ENCODE assay signal across 30 cellular contexts in genomic region chr9:136335296-136336155, GRCh38. TPM values are rescaled to one million over a fixed set of nuclear protein-coding genes. Genes with fewer than 3 reads are reported as not detected.
DNase-seq lines count a peak whose midpoint lies in the region; ATAC-seq, FAIRE-seq and TF ChIP-seq lines count a peak whose summit lies in the region.
"Had no signal": no experiment of that assay in that cellular context is flagged by ENCODE, and none has a peak within 500 bp of the region (broad histone marks: within the 10 kb centered on the region; RNA-seq: fewer than 3 reads in every experiment).

No MANE protein-coding gene starts in this region.

- H3K4me1 ChIP-seq in HEK293 (ENCODE audit: control insufficient read depth, insufficient read depth, low read length) = no peaks in the 10 kb centered on the region
- H3K4me1 ChIP-seq in K562 (replicated peaks in 1 of 2; ENCODE audit: control insufficient read depth in 2 of 2, insufficient read depth in 2 of 2, low read length in 2 of 2) = peaks cover 0 to 93% of the 10 kb centered on the region in 2 experiments; a peak in 2 of 5 replicates
- peaks cover 59% of the 10 kb centered on the region for H3K4me1 ChIP-seq in mesenchymal stem cell (ENCODE audit: control insufficient read depth, insufficient read depth, low read depth, low read length)
- H3K4me1 ChIP-seq: Caco-2, HAP-1 had no signal

- no peak for ATAC-seq in K562
- no peak for ATAC-seq in activated T-cell treated with anti-CD3 and anti-CD28 coated beads, Interleukin-2, amount 50 U/mL, for 4 hours
- ATAC-seq: CD8-positive, alpha-beta T cell; GM23338 had no signal

- no peaks in the 10 kb centered on the region for H4K20me1 ChIP-seq in K562 (replicated peaks; ENCODE audit: control insufficient read depth, insufficient read depth, low read length)

- H3K27me3 ChIP-seq in AG04450 (ENCODE audit: control insufficient read depth, insufficient read depth, low read length) = no peaks in the 10 kb centered on the region
- H3K27me3 ChIP-seq in K562 (ENCODE audit: control insufficient read depth in 2 of 2, insufficient read depth in 2 of 2, low read length in 2 of 2) = no peaks in the 10 kb centered on the region
- no peaks in the 10 kb centered on the region for H3K27me3 ChIP-seq in mesenchymal stem cell (ENCODE audit: control insufficient read depth in 1 of 2, insufficient read depth in 1 of 2, low read length in 2 of 2)

- H3K9me3 Mint-ChIP-seq in activated T-cell treated with anti-CD3 and anti-CD28 coated beads, Interleukin-2, amount 50 U/mL, for 4 hours = no peaks in the 10 kb centered on the region
- H3K9me3 Mint-ChIP-seq: CD8-positive, alpha-beta T cell; GM23338 had no signal

- POLR2A ChIA-PET in AG04450 (lab: Yijun Ruan, JAX) (interaction anchor here (1.2 to 3.0 kb wide), 2 partner anchors 9 to 27 kb away, joined by 3 to 15 read pairs; no protein-coding TSS in a partner anchor), HEK293 (lab: Yijun Ruan, JAX) (interaction anchor here (0.5 kb wide), 2 partner anchors 9 to 80 kb away, joined by 3 to 5 read pairs; no protein-coding TSS in a partner anchor), K562 (lab: Yijun Ruan, JAX) (interaction anchor here (0.6 to 1.0 kb wide), 3 partner anchors 10 to 31 kb away, joined by 3 to 5 read pairs (median 3); no protein-coding TSS in a partner anchor)

- in situ Hi-C loops in K562 (cut with MboI) = loop anchor here (25.0 kb wide), 1 partner anchor 302 kb away; no protein-coding TSS in a partner anchor

- H3K9me3 ChIP-seq in AG04450 (ENCODE audit: control insufficient read depth, insufficient read depth, low read length) (no peaks in the 10 kb centered on the region; the same call in 1 of the 2 replicates), HEK293 (ENCODE audit: control insufficient read depth, insufficient read depth, low read depth, low read length) (no peaks in the 10 kb centered on the region), K562 (replicated peaks; ENCODE audit: control insufficient read depth, insufficient read depth, low read depth, low read length) (no peaks in the 10 kb centered on the region), mesenchymal stem cell (ENCODE audit: control insufficient read depth, low read length) (no peaks in the 10 kb centered on the region)
- H3K9me3 ChIP-seq: Caco-2, HAP-1 had no signal

- no peak for DNase-seq in AG04450 (ENCODE audit: low read depth, low spot score)
- no peak for DNase-seq in K562 (ENCODE audit: extremely low read depth in 1 of 4, low spot score in 3 of 4)
- DNase-seq in mesenchymal stem cell = no peak
- no peak for DNase-seq in DMS 273 (lab: John Stamatoyannopoulos, UW; ENCODE audit: unreplicated experiment)
- no peak for DNase-seq in activated T-cell treated with anti-CD3 and anti-CD28 coated beads, Interleukin-2, amount 50 U/mL, for 4 hours
- no peak for DNase-seq in DMS53 (lab: John Stamatoyannopoulos, UW)
- DNase-seq: Caco-2; CD8-positive, alpha-beta T cell; DMS 273 treated with DMSO at 0.1 percent for 48 hours; DMS79 treated with DMSO at 0.1 percent for 48 hours; GF-D8; Karpas-422; NCI-H1092; NCI-H1417 treated with DMSO at 0.1 percent for 48 hours; NCI-H1694 treated with DMSO at 0.1 percent for 48 hours; NCI-H2081 treated with DMSO at 0.1 percent for 48 hours; NCI-H2171; NCI-H345; NCI-H524; NCI-H774; RPMI8226; SIG-M5 had no signal

- H2AK5ac ChIP-seq in mesenchymal stem cell (ENCODE audit: low read length, severe bottlenecking) = no peak overlapping the region

- TF ChIP-seq EP300 in K562 (IDR thresholded peaks at IDR 0.05; ENCODE audit: low read length) = no peak

- H3K9ac ChIP-seq in K562 (ENCODE audit: insufficient read depth in 1 of 2, low read depth in 2 of 2, low read length in 2 of 2) (no peak overlapping the region), mesenchymal stem cell (ENCODE audit: low read length) (no peak overlapping the region)

- H3K36me3 Mint-ChIP-seq in activated T-cell treated with anti-CD3 and anti-CD28 coated beads, Interleukin-2, amount 50 U/mL, for 4 hours (ENCODE audit: insufficient read depth) = no peaks in the 10 kb centered on the region
- H3K36me3 Mint-ChIP-seq: CD8-positive, alpha-beta T cell had no signal

- H2BK12ac ChIP-seq in mesenchymal stem cell (ENCODE audit: low read length in 2 of 2) = no peak overlapping the region

- WGBS in K562 (ENCODE audit: insufficient coverage, low coverage, missing lambda C conversion rate) = 63% methylated on average over 23 of the region's 26 CpGs
- 82% methylated on average over 26 of the region's 26 CpGs for WGBS in mesenchymal stem cell

- H3K9me1 ChIP-seq in K562 (ENCODE audit: control insufficient read depth, insufficient read depth, low read length) = peaks cover 3% of the 10 kb centered on the region

- BruUV-seq in K562 (replicated peaks; lab: Mats Ljungman, UMichigan) = no TSS peak

- TF ChIP-seq CTCF in AG04450 (IDR thresholded peaks at IDR 0.05; ENCODE audit: low read depth, low read length) (no peak), HEK293 (tag by site-specific recombination; IDR thresholded peaks at IDR 0.05) (no peak), K562 (IDR thresholded peaks at IDR 0.05 in 2 of 3, conservative IDR thresholded peaks at IDR 0.05 in 1 of 3; ENCODE audit: insufficient read depth in 2 of 3, low read depth in 1 of 3, low read length in 3 of 3) (no peak)

- H3K14ac ChIP-seq in mesenchymal stem cell (ENCODE audit: low read length in 2 of 2) = no peak overlapping the region

- H3K79me1 ChIP-seq in mesenchymal stem cell (replicated peaks; ENCODE audit: low read length, poor library complexity, severe bottlenecking) = peaks cover 30% of the 10 kb centered on the region

- no peak for FAIRE-seq in K562 (lab: Jason Lieb, UNC)
- FAIRE-seq: GM12891 had no signal

- H3K4me3 ChIP-seq in AG04450 (ENCODE audit: low read depth, low read length) (no peak overlapping the region), HEK293 (ENCODE audit: low read depth, low read length) (no peak overlapping the region), K562 (no peak overlapping the region), mesenchymal stem cell (ENCODE audit: insufficient read depth in 1 of 2, low read depth in 1 of 2, low read length in 2 of 2) (no peak overlapping the region)
- H3K4me3 ChIP-seq: GM23338, HAP-1, SK-N-MC had no signal

- H3K4me1 Mint-ChIP-seq in activated T-cell treated with anti-CD3 and anti-CD28 coated beads, Interleukin-2, amount 50 U/mL, for 4 hours (ENCODE audit: low read depth) = no peaks in the 10 kb centered on the region
- H3K4me1 Mint-ChIP-seq: GM23338 had no signal

- no peak overlapping the region for H4K8ac ChIP-seq in mesenchymal stem cell (ENCODE audit: low read length)

- no peak overlapping the region for H3K4me3 Mint-ChIP-seq in activated T-cell treated with anti-CD3 and anti-CD28 coated beads, Interleukin-2, amount 50 U/mL, for 4 hours
- H3K4me3 Mint-ChIP-seq: B cell; CD8-positive, alpha-beta T cell; GM23338 had no signal

- no peak for TF ChIP-seq RAD21 in K562 (CRISPR knock-in tag; conservative IDR thresholded peaks at IDR 0.05 in 1 of 2, IDR thresholded peaks at IDR 0.05 in 1 of 2)

- H3K18ac ChIP-seq in mesenchymal stem cell (ENCODE audit: low read depth in 1 of 2, low read length in 2 of 2) = no peak overlapping the region

- CTCF ChIA-PET in AG04450 (lab: Charles Lee) = no interaction called here
- CTCF ChIA-PET in HEK293 (lab: Yijun Ruan, JAX) = interaction anchor here (1.2 kb wide), 1 partner anchor 23 kb away, joined by 4 read pairs; no protein-coding TSS in a partner anchor
- CTCF ChIA-PET in K562 (lab: Yijun Ruan, JAX; ENCODE audit: low intra/inter-chr PET ratio) = no interaction called here

- H3K79me2 ChIP-seq in K562 (ENCODE audit: control insufficient read depth, insufficient read depth, low read length) = no peaks in the 10 kb centered on the region

- no peak overlapping the region for H2BK5ac ChIP-seq in mesenchymal stem cell (ENCODE audit: low read depth, low read length, poor library complexity, severe bottlenecking)

- no peak for TF ChIP-seq POLR2A in K562 (conservative IDR thresholded peaks at IDR 0.05)

- no peak overlapping the region for H3K23ac ChIP-seq in mesenchymal stem cell (ENCODE audit: low read length in 2 of 2)

- no peak overlapping the region for H2BK120ac ChIP-seq in mesenchymal stem cell (ENCODE audit: low read depth, low read length)

- intact Hi-C loops in K562 (cut with micrococcal nuclease) = no loop called here

- H3K4me2 ChIP-seq in K562 (ENCODE audit: insufficient read depth, low read length) = no peak overlapping the region
- H3K4me2 ChIP-seq in mesenchymal stem cell (ENCODE audit: low read length, poor library complexity, severe bottlenecking) = no peak overlapping the region
- H3K4me2 ChIP-seq: GM23338 had no signal

- H3K27me3 Mint-ChIP-seq in activated T-cell treated with anti-CD3 and anti-CD28 coated beads, Interleukin-2, amount 50 U/mL, for 4 hours (ENCODE audit: low read depth) = no peaks in the 10 kb centered on the region
- H3K27me3 Mint-ChIP-seq: B cell had no signal

- no peak overlapping the region for H3K4ac ChIP-seq in mesenchymal stem cell (ENCODE audit: low read depth in 1 of 2, low read length in 2 of 2)

- H3K36me3 ChIP-seq in HEK293 (ENCODE audit: control insufficient read depth in 2 of 2, insufficient read depth in 1 of 2, low read length in 2 of 2) (peaks cover 0 to 64% of the 10 kb centered on the region in 2 experiments; a peak in 1 of 3 replicates), K562 (ENCODE audit: control insufficient read depth, insufficient read depth, low read length) (peaks cover 22% of the 10 kb centered on the region; the same call in 1 of the 3 replicates), mesenchymal stem cell (ENCODE audit: control insufficient read depth in 1 of 2, insufficient read depth in 2 of 2, low read depth in 1 of 2, low read length in 2 of 2) (peaks cover 37 to 95% of the 10 kb centered on the region in 2 experiments)
- H3K36me3 ChIP-seq: HAP-1 had no signal

- H2AFZ ChIP-seq in K562 (ENCODE audit: low read depth, low read length) = no peak overlapping the region
- no peak overlapping the region for H2AFZ ChIP-seq in mesenchymal stem cell (ENCODE audit: low read depth, low read length)
- H2AFZ ChIP-seq: GM23338 had no signal

- H2BK15ac ChIP-seq in mesenchymal stem cell (ENCODE audit: low read depth, poor library complexity, severe bottlenecking) = no peak overlapping the region

- no peak overlapping the region for H4K91ac ChIP-seq in mesenchymal stem cell (ENCODE audit: low read length)

- H3K27ac ChIP-seq in AG04450 (ENCODE audit: low read depth, low read length) (peak overlapping the region; percentile 31), HEK293 (ENCODE audit: extremely low read depth, low read depth, low read length) (no peak overlapping the region), K562 (ENCODE audit: extremely low read depth, low read depth, low read length) (no peak overlapping the region), mesenchymal stem cell (ENCODE audit: low read length, poor library complexity, severe bottlenecking) (peak overlapping the region; percentile 4)
- H3K27ac ChIP-seq: C4-2B, SK-N-MC had no signal

RNA-seq across cellular contexts. Expression of gene GPSM1, which starts 8.2 kb away (rescaled TPM):
- polyA plus RNA-seq in AG04450 (2011; rRNA removed) = 22.5 and 32.8 TPM in 2 replicates
- polyA minus RNA-seq in AG04450 (2011; rRNA and poly(A)+ RNA removed) = 20.8 and 28.2 TPM in 2 replicates
- total RNA-seq in K562 (2011; cell fraction: chromatin; rRNA removed; ENCODE audit: low replicate concordance) = 13.9 and 58.1 TPM in 2 replicates
- 30.3 and 36.2 TPM in 2 replicates for total RNA-seq in K562 (2011; cell fraction: nucleolus; rRNA removed)
- 16.3 and 19.9 TPM in 2 replicates for total RNA-seq in K562 (2011; cell fraction: nucleoplasm; rRNA removed)
- 12.7 and 16.0 TPM in 2 replicates for total RNA-seq in K562 (2014; rRNA removed)
- total RNA-seq in K562 (2014; rRNA removed; fragmentation: Illumina TruSeq; extraction: Trizol) = 0.54 and 0.76 TPM in 2 replicates
- 3.1 and 4.1 TPM in 2 replicates for total RNA-seq in K562 (2015; rRNA removed; fragmentation: Illumina TruSeq; extraction: Trizol)
- total RNA-seq in K562 (2021) = 12.4 and 14.2 TPM in 2 replicates
- polyA plus RNA-seq in K562 (2011; rRNA removed) = 5.4 and 6.7 TPM in 2 replicates
- polyA plus RNA-seq in K562 (2011; cell fraction: cytosol; rRNA removed) = 5.4 and 23.3 TPM in 2 replicates
- 21.3 and 47.7 TPM in 2 replicates for polyA plus RNA-seq in K562 (2011; cell fraction: nucleus; rRNA removed)
- 5.3 and 13.8 TPM in 2 replicates for polyA plus RNA-seq in K562 (2012)
- polyA plus RNA-seq in K562 (2014; fragmentation: Illumina TruSeq; extraction: Trizol) = 1.9 and 5.2 TPM in 2 replicates
- polyA plus RNA-seq in K562 (2014; fragmentation: Nextera tagmentation; extraction: Ambion mirVana) = under 1 TPM; 0.04 to 0.10 TPM
- 9.2 and 10.1 TPM in 2 replicates for polyA plus RNA-seq in K562 (2014; rRNA removed)
- 1.4 and 3.0 TPM in 2 replicates for polyA minus RNA-seq in K562 (2011; rRNA and poly(A)+ RNA removed)
- 7.8 and 9.2 TPM in 2 replicates for polyA minus RNA-seq in K562 (2011; cell fraction: cytosol; rRNA and poly(A)+ RNA removed)
- polyA minus RNA-seq in K562 (2011; cell fraction: nucleus; rRNA and poly(A)+ RNA removed) = 12.7 and 13.3 TPM in 2 replicates
- polyA plus RNA-seq in mesenchymal stem cell (2013, experiment 1 of 2) = 37.1 TPM
- 35.2 TPM for polyA plus RNA-seq in mesenchymal stem cell (2013, experiment 2 of 2)
- 10 to 100 TPM; 12.8 to 13.6 (median 13.4) TPM for total RNA-seq in activated T-cell treated with anti-CD3 and anti-CD28 coated beads, Interleukin-2, amount 50 U/mL, for 4 hours

RNA-seq across cellular contexts. Expression of gene DNLZ, which starts 28.0 kb away (rescaled TPM):
- polyA plus RNA-seq in AG04450 (2011; rRNA removed) = 3.7 and 4.7 TPM in 2 replicates
- polyA minus RNA-seq in AG04450 (2011; rRNA and poly(A)+ RNA removed) = 0.74 and 0.96 TPM in 2 replicates
- 3.5 and 12.0 TPM in 2 replicates for total RNA-seq in K562 (2011; cell fraction: chromatin; rRNA removed; ENCODE audit: low replicate concordance)
- 9.3 and 11.7 TPM in 2 replicates for total RNA-seq in K562 (2011; cell fraction: nucleolus; rRNA removed)
- total RNA-seq in K562 (2011; cell fraction: nucleoplasm; rRNA removed) = 3.4 and 4.8 TPM in 2 replicates
- total RNA-seq in K562 (2014; rRNA removed) = 44.6 and 56.7 TPM in 2 replicates
- 2.2 and 3.4 TPM in 2 replicates for total RNA-seq in K562 (2014; rRNA removed; fragmentation: Illumina TruSeq; extraction: Trizol)
- total RNA-seq in K562 (2015; rRNA removed; fragmentation: Illumina TruSeq; extraction: Trizol) = 10.0 and 10.8 TPM in 2 replicates
- 25.6 and 25.8 TPM in 2 replicates for total RNA-seq in K562 (2021)
- 3.1 and 3.2 TPM in 2 replicates for polyA plus RNA-seq in K562 (2011; rRNA removed)
- 7.6 and 27.3 TPM in 2 replicates for polyA plus RNA-seq in K562 (2011; cell fraction: cytosol; rRNA removed)
- 4.2 and 7.4 TPM in 2 replicates for polyA plus RNA-seq in K562 (2011; cell fraction: nucleus; rRNA removed)
- 8.5 and 15.9 TPM in 2 replicates for polyA plus RNA-seq in K562 (2012)
- 2.2 and 4.2 TPM in 2 replicates for polyA plus RNA-seq in K562 (2014; fragmentation: Illumina TruSeq; extraction: Trizol)
- under 1 TPM; 0.17 to 0.36 TPM for polyA plus RNA-seq in K562 (2014; fragmentation: Nextera tagmentation; extraction: Ambion mirVana)
- polyA plus RNA-seq in K562 (2014; rRNA removed) = 22.1 and 29.8 TPM in 2 replicates
- 0.28 TPM in 1 of 2 replicates, not detected in the other for polyA minus RNA-seq in K562 (2011; rRNA and poly(A)+ RNA removed)
- 2.6 and 3.4 TPM in 2 replicates for polyA minus RNA-seq in K562 (2011; cell fraction: cytosol; rRNA and poly(A)+ RNA removed)
- polyA minus RNA-seq in K562 (2011; cell fraction: nucleus; rRNA and poly(A)+ RNA removed) = 2.9 and 3.6 TPM in 2 replicates
- 15.5 TPM for polyA plus RNA-seq in mesenchymal stem cell (2013, experiment 1 of 2)
- polyA plus RNA-seq in mesenchymal stem cell (2013, experiment 2 of 2) = 16.8 TPM
- total RNA-seq in activated T-cell treated with anti-CD3 and anti-CD28 coated beads, Interleukin-2, amount 50 U/mL, for 4 hours = 10 to 100 TPM; 75.5 to 82.7 (median 75.5) TPM

RNA-seq across cellular contexts. Expression of gene CCDC187, which starts 31.6 kb away (rescaled TPM):
- polyA plus RNA-seq in AG04450 (2011; rRNA removed) (not detected in 2 replicates), K562 (2011; rRNA removed) (not detected in 2 replicates), K562 (2014; fragmentation: Illumina TruSeq; extraction: Trizol) (not detected in 2 replicates), K562 (2014; fragmentation: Nextera tagmentation; extraction: Ambion mirVana) (not detected), K562 (2014; rRNA removed) (not detected in 2 replicates)
- polyA minus RNA-seq in AG04450 (2011; rRNA and poly(A)+ RNA removed) = not detected in 2 replicates
- total RNA-seq in K562 (2011; cell fraction: chromatin; rRNA removed; ENCODE audit: low replicate concordance) = 0.53 TPM in 1 of 2 replicates, not detected in the other
- total RNA-seq in K562 (2011; cell fraction: nucleolus; rRNA removed) = 0.13 and 0.33 TPM in 2 replicates
- total RNA-seq in K562 (2011; cell fraction: nucleoplasm; rRNA removed) = 0.15 and 0.46 TPM in 2 replicates
- total RNA-seq in K562 (2014; rRNA removed) (not detected in 2 replicates), K562 (2014; rRNA removed; fragmentation: Illumina TruSeq; extraction: Trizol) (not detected in 2 replicates), K562 (2015; rRNA removed; fragmentation: Illumina TruSeq; extraction: Trizol) (not detected in 2 replicates), K562 (2021) (0.02 TPM in 1 of 2 replicates, not detected in the other)
- polyA plus RNA-seq in K562 (2011; cell fraction: cytosol; rRNA removed) = 0.07 TPM in 1 of 2 replicates, not detected in the other
- polyA plus RNA-seq in K562 (2011; cell fraction: nucleus; rRNA removed) = 0.01 and 0.40 TPM in 2 replicates
- polyA plus RNA-seq in K562 (2012) = 0.04 TPM in 1 of 2 replicates, not detected in the other
- polyA minus RNA-seq in K562 (2011; rRNA and poly(A)+ RNA removed) = not detected in 2 replicates
- polyA minus RNA-seq in K562 (2011; cell fraction: cytosol; rRNA and poly(A)+ RNA removed) = not detected in 2 replicates
- 0.11 and 0.27 TPM in 2 replicates for polyA minus RNA-seq in K562 (2011; cell fraction: nucleus; rRNA and poly(A)+ RNA removed)
- polyA plus RNA-seq in mesenchymal stem cell (2013, experiment 1 of 2) = under 0.01 TPM
- not detected for polyA plus RNA-seq in mesenchymal stem cell (2013, experiment 2 of 2)
- under 1 TPM in 1 of 3 donors, not detected in 2; 0.11 TPM for total RNA-seq in activated T-cell treated with anti-CD3 and anti-CD28 coated beads, Interleukin-2, amount 50 U/mL, for 4 hours
- total RNA-seq: A673 had no signal
- polyA plus RNA-seq: GM23338 had no signal

RNA-seq across cellular contexts. Expression of gene CARD9, which starts 37.9 kb away (rescaled TPM):
- polyA plus RNA-seq in AG04450 (2011; rRNA removed) (0.63 and 0.93 TPM in 2 replicates), K562 (2011; rRNA removed) (9.7 and 27.8 TPM in 2 replicates), K562 (2014; fragmentation: Illumina TruSeq; extraction: Trizol) (4.7 and 13.2 TPM in 2 replicates), K562 (2014; fragmentation: Nextera tagmentation; extraction: Ambion mirVana) (1 to 10 TPM; 1.7 to 2.0 TPM), K562 (2014; rRNA removed) (40.4 and 53.0 TPM in 2 replicates)
- 0.51 and 0.87 TPM in 2 replicates for polyA minus RNA-seq in AG04450 (2011; rRNA and poly(A)+ RNA removed)
- total RNA-seq in K562 (2011; cell fraction: chromatin; rRNA removed; ENCODE audit: low replicate concordance) = 37.4 and 149 TPM in 2 replicates
- total RNA-seq in K562 (2011; cell fraction: nucleolus; rRNA removed) = 92.6 and 92.9 TPM in 2 replicates
- total RNA-seq in K562 (2011; cell fraction: nucleoplasm; rRNA removed) = 39.7 and 46.5 TPM in 2 replicates
- total RNA-seq in K562 (2014; rRNA removed) (37.6 and 40.1 TPM in 2 replicates), K562 (2014; rRNA removed; fragmentation: Illumina TruSeq; extraction: Trizol) (3.5 and 3.6 TPM in 2 replicates), K562 (2015; rRNA removed; fragmentation: Illumina TruSeq; extraction: Trizol) (14.6 and 15.8 TPM in 2 replicates), K562 (2021) (35.6 and 42.7 TPM in 2 replicates)
- 10.5 and 13.4 TPM in 2 replicates for polyA plus RNA-seq in K562 (2011; cell fraction: cytosol; rRNA removed)
- polyA plus RNA-seq in K562 (2011; cell fraction: nucleus; rRNA removed) = 231 and 234 TPM in 2 replicates
- polyA plus RNA-seq in K562 (2012) = 21.9 and 61.0 TPM in 2 replicates
- polyA minus RNA-seq in K562 (2011; rRNA and poly(A)+ RNA removed) = 4.8 and 5.0 TPM in 2 replicates
- polyA minus RNA-seq in K562 (2011; cell fraction: cytosol; rRNA and poly(A)+ RNA removed) = 7.2 and 12.8 TPM in 2 replicates
- 25.8 and 55.4 TPM in 2 replicates for polyA minus RNA-seq in K562 (2011; cell fraction: nucleus; rRNA and poly(A)+ RNA removed)
- 0.37 TPM for polyA plus RNA-seq in mesenchymal stem cell (2013, experiment 1 of 2)
- 0.51 TPM for polyA plus RNA-seq in mesenchymal stem cell (2013, experiment 2 of 2)
- total RNA-seq in activated T-cell treated with anti-CD3 and anti-CD28 coated beads, Interleukin-2, amount 50 U/mL, for 4 hours = 1 to 10 TPM; 1.4 to 3.4 (median 2.4) TPM

Comparison
In these comparisons a context has a peak if more than half of its experiments do, and no peak if none do; other contexts are left out.
1. H3K27ac ChIP-seq: peak in AG04450 (single experiment) and mesenchymal stem cell (single experiment); none in HEK293 (single experiment) and K562 (single experiment).